23 cellular contexts compared by ENCODE assay signal in genomic region chr6:2950713-2951112, GRCh38. TPM values are rescaled to one million over a fixed set of nuclear protein-coding genes. Genes with fewer than 3 reads are reported as not detected.
DNase-seq lines count a peak whose midpoint lies in the region; ATAC-seq and TF ChIP-seq lines count a peak whose summit lies in the region.
"Had no signal": no experiment of that assay in that cellular context is flagged by ENCODE, and none has a peak within 500 bp of the region (broad histone marks: within the 10 kb centered on the region; RNA-seq: fewer than 3 reads in every experiment).

No MANE protein-coding gene starts in this region.

- peaks cover 17% of the 10 kb centered on the region for H3K36me3 Mint-ChIP-seq in activated CD8-positive, alpha-beta memory T cell treated with anti-CD3 and anti-CD28 coated beads, Interleukin-2, amount 10 ng/mL, durations not matched to agents 7 days and 5 days
- H3K36me3 Mint-ChIP-seq in natural killer cell: no peaks in the 10 kb centered on the region

- H3K9me3 Mint-ChIP-seq in activated CD8-positive, alpha-beta memory T cell treated with anti-CD3 and anti-CD28 coated beads, Interleukin-2, amount 10 ng/mL, durations not matched to agents 7 days and 5 days (ENCODE audit: low read depth): no peaks in the 10 kb centered on the region
- H3K9me3 Mint-ChIP-seq in natural killer cell: no peaks in the 10 kb centered on the region
- H3K9me3 Mint-ChIP-seq: CD4-positive, CD25-positive, alpha-beta regulatory T cell had no signal

- peaks cover 3% of the 10 kb centered on the region for H3K4me1 Mint-ChIP-seq in activated CD8-positive, alpha-beta memory T cell treated with anti-CD3 and anti-CD28 coated beads, Interleukin-2, amount 10 ng/mL, durations not matched to agents 7 days and 5 days
- peaks cover 10 to 14% of the 10 kb centered on the region in 2 donors for H3K4me1 Mint-ChIP-seq in natural killer cell

- intact Hi-C loops in natural killer cell (cut with micrococcal nuclease): no loop called here

- H3K4me3 ChIP-seq in epithelial cell of esophagus (ENCODE audit: low read length): no peak overlapping the region
- H3K4me3 ChIP-seq: SK-N-MC had no signal

- no peak overlapping the region for H3K27ac Mint-ChIP-seq in activated CD8-positive, alpha-beta memory T cell treated with anti-CD3 and anti-CD28 coated beads, Interleukin-2, amount 10 ng/mL, durations not matched to agents 7 days and 5 days
- H3K27ac Mint-ChIP-seq in natural killer cell: no peak overlapping the region

- ATAC-seq in activated CD8-positive, alpha-beta memory T cell treated with anti-CD3 and anti-CD28 coated beads, Interleukin-2, amount 10 ng/mL, durations not matched to agents 7 days and 5 days: no peak
- ATAC-seq in GM21515 (IDR thresholded peaks at IDR 0.05; ENCODE audit: unreplicated experiment): no peak
- ATAC-seq in natural killer cell: no peak
- ATAC-seq: HCT116 had no signal

- DNase-seq in activated effector memory CD4-positive, alpha-beta T cell treated with anti-CD3 and anti-CD28 coated beads, Interleukin-2, amount 50 U/mL, for 16 hours: peak; percentile 28
- DNase-seq in activated effector memory CD4-positive, alpha-beta T cell treated with Interleukin-2 at 50 U/mL for 16 hours: no peak
- peak; percentile 15 for DNase-seq in activated CD8-positive, alpha-beta memory T cell treated with anti-CD3 and anti-CD28 coated beads, Interleukin-2, amount 10 ng/mL, durations not matched to agents 7 days and 5 days
- peak; percentile 24 for DNase-seq in epithelial cell of esophagus (ENCODE audit: low read depth)
- peak; percentile 14 for DNase-seq in stimulated activated CD8-positive, alpha-beta memory T cell treated with anti-CD3 and anti-CD28 coated beads, Interleukin-4, amount 100 ng/mL, for 48 hours
- DNase-seq in natural killer cell: no peak
- DNase-seq in activated CD4-positive, alpha-beta T cell treated with anti-CD3 and anti-CD28 coated beads for 4 hours: no peak
- DNase-seq: 8988T; ACHN; CD4-positive, CD25-positive, alpha-beta regulatory T cell; DMS153; NCI-H1048; NCI-H1417; NCI-H1694; NCI-H2029 treated with DMSO at 0.1 percent for 48 hours; NCI-H446 treated with DMSO at 0.1 percent for 48 hours; NCI-H526; NCI-H82; NK-92 treated with Interleukin-12 subunit alpha and Interleukin-12 subunit beta, amount 100 ng/mL, for 24 hours; SIG-M5 had no signal

- no peaks in the 10 kb centered on the region for H3K27me3 Mint-ChIP-seq in activated CD8-positive, alpha-beta memory T cell treated with anti-CD3 and anti-CD28 coated beads, Interleukin-2, amount 10 ng/mL, durations not matched to agents 7 days and 5 days
- H3K27me3 Mint-ChIP-seq in natural killer cell (ENCODE audit: low read depth in 2 of 2): no peaks in the 10 kb centered on the region

- H3K4me3 Mint-ChIP-seq in activated CD8-positive, alpha-beta memory T cell treated with anti-CD3 and anti-CD28 coated beads, Interleukin-2, amount 10 ng/mL, durations not matched to agents 7 days and 5 days: no peak overlapping the region
- no peak overlapping the region for H3K4me3 Mint-ChIP-seq in natural killer cell
- H3K4me3 Mint-ChIP-seq: CD4-positive, CD25-positive, alpha-beta regulatory T cell had no signal

- TF ChIP-seq CTCF in epithelial cell of esophagus (IDR thresholded peaks at IDR 0.05; ENCODE audit: insufficient read depth, low read depth, low read length, missing control alignments) (no peak), natural killer cell (IDR thresholded peaks at IDR 0.05) (no peak)

- CTCF ChIA-PET in activated CD8-positive, alpha-beta memory T cell treated with anti-CD3 and anti-CD28 coated beads, Interleukin-2, amount 10 ng/mL, durations not matched to agents 7 days and 5 days (lab: Charles Lee): interaction anchor here (4.1 kb wide), 1 partner anchor 38 kb away, joined by 41 read pairs; no protein-coding TSS in a partner anchor

RNA-seq across cellular contexts. Expression of gene SERPINB6, which starts 20.7 kb away (rescaled TPM):
- total RNA-seq in activated CD8-positive, alpha-beta memory T cell treated with anti-CD3 and anti-CD28 coated beads, Interleukin-2, amount 10 ng/mL, durations not matched to agents 7 days and 5 days: 10 to 100 TPM; 55.2 to 56.0 TPM
- 100 to 1,000 TPM; 120 to 135 (median 129) TPM for total RNA-seq in natural killer cell

RNA-seq across cellular contexts. Expression of gene SERPINB9, which starts 47.6 kb away (rescaled TPM):
- 10 to 100 TPM; 56.0 to 94.9 TPM for total RNA-seq in activated CD8-positive, alpha-beta memory T cell treated with anti-CD3 and anti-CD28 coated beads, Interleukin-2, amount 10 ng/mL, durations not matched to agents 7 days and 5 days
- total RNA-seq in natural killer cell: 10 to 100 TPM; 34.9 to 54.3 (median 47.3) TPM

RNA-seq across cellular contexts. Expression of gene NQO2, which starts 49.0 kb away (rescaled TPM):
- total RNA-seq in activated CD8-positive, alpha-beta memory T cell treated with anti-CD3 and anti-CD28 coated beads, Interleukin-2, amount 10 ng/mL, durations not matched to agents 7 days and 5 days: 10 to 100 TPM; 11.9 to 14.5 TPM
- 10 to 100 TPM; 13.1 to 21.7 (median 16.2) TPM for total RNA-seq in natural killer cell

Comparison
In these comparisons a context has a peak if more than half of its experiments do, and no peak if none do; other contexts are left out.
1. DNase-seq: peak in activated effector memory CD4-positive, alpha-beta T cell treated with anti-CD3 and anti-CD28 coated beads, Interleukin-2, amount 50 U/mL, for 16 hours (single experiment), activated CD8-positive, alpha-beta memory T cell treated with anti-CD3 and anti-CD28 coated beads, Interleukin-2, amount 10 ng/mL, durations not matched to agents 7 days and 5 days (single experiment), epithelial cell of esophagus (single experiment) and stimulated activated CD8-positive, alpha-beta memory T cell treated with anti-CD3 and anti-CD28 coated beads, Interleukin-4, amount 100 ng/mL, for 48 hours (single experiment); none in activated effector memory CD4-positive, alpha-beta T cell treated with Interleukin-2 at 50 U/mL for 16 hours (single experiment), natural killer cell (single experiment) and activated CD4-positive, alpha-beta T cell treated with anti-CD3 and anti-CD28 coated beads for 4 hours (0 of 2).